ENCODE assay signal across 8 cellular contexts in genomic region chr14:19267636-19268035, GRCh38.
DNase-seq lines count a peak whose midpoint lies in the region; ATAC-seq and TF ChIP-seq lines count a peak whose summit lies in the region.
"Not testable (repeated sequence)": the region's sequence is repeated elsewhere in the genome, so short reads cannot be mapped to it uniquely, and the experiment has no call there.

No MANE protein-coding gene starts in this region.

- not testable (repeated sequence) for H3K36me3 Mint-ChIP-seq in CD14-positive monocyte

- not testable (repeated sequence) for TF ChIP-seq CTCF in CD14-positive monocyte (IDR thresholded peaks at IDR 0.05); WERI-Rb-1 (IDR thresholded peaks at IDR 0.05; ENCODE audit: low read depth, low read length); adrenal gland (IDR thresholded peaks at IDR 0.05); prostate gland (IDR thresholded peaks at IDR 0.05); testis (IDR thresholded peaks at IDR 0.05)

- not testable (repeated sequence) for TF ChIP-seq POLR2A in adrenal gland (IDR thresholded peaks at IDR 0.05); prostate gland (IDR thresholded peaks at IDR 0.05); testis (IDR thresholded peaks at IDR 0.05)

- H3K27ac Mint-ChIP-seq in CD14-positive monocyte = not testable (repeated sequence)

- H3K4me1 ChIP-seq in adrenal gland (replicated peaks in 1 of 2); prostate gland (replicated peaks); testis: not testable (repeated sequence)

- not testable (repeated sequence) for H3K27ac ChIP-seq in WERI-Rb-1, adrenal gland, prostate gland, testis

- H3K36me3 ChIP-seq in WERI-Rb-1; adrenal gland (replicated peaks in 1 of 2); prostate gland; testis (ENCODE audit: low read depth, missing control alignments): not testable (repeated sequence)

- peak; percentile 45 for DNase-seq in CD14-positive monocyte (ENCODE audit: low spot score)
- peak; percentile 4 for DNase-seq in WERI-Rb-1
- peak in 4 of 7 donors; percentile 6 to 51 (median 14) for DNase-seq in adrenal gland
- peak; percentile 72 for DNase-seq in Right ventricle myocardium inferior (ENCODE audit: missing footprints)
- DNase-seq in islet precursor cell = peak; percentile 7
- DNase-seq in mesenteric fat pad (ENCODE audit: low spot score) = peak; percentile 89
- peak; percentile 12 for DNase-seq in prostate gland (ENCODE audit: low spot score)
- DNase-seq in testis = peak; percentile 26

- not testable (repeated sequence) for H3K9me3 ChIP-seq in WERI-Rb-1 (ENCODE audit: severe bottlenecking); adrenal gland (replicated peaks in 1 of 3); prostate gland; testis

- not testable (repeated sequence) for H3K9me3 Mint-ChIP-seq in CD14-positive monocyte

- not testable (repeated sequence) for H3K4me3 ChIP-seq in WERI-Rb-1 (ENCODE audit: low read depth, low read length); adrenal gland; prostate gland; testis

- not testable (repeated sequence) for H3K27me3 ChIP-seq in WERI-Rb-1 (ENCODE audit: insufficient read depth, low read depth, severe bottlenecking); adrenal gland; prostate gland (replicated peaks; ENCODE audit: insufficient read depth); testis

- not testable (repeated sequence) for H3K27me3 Mint-ChIP-seq in CD14-positive monocyte (ENCODE audit: low read depth in 3 of 3)

- intact Hi-C loops in CD14-positive monocyte (cut with micrococcal nuclease); adrenal gland (cut with DNase I); Right ventricle myocardium inferior (cut with DNase I); prostate gland (cut with DNase I); testis (cut with DNase I; ENCODE audit: low total_unique reads): not testable (repeated sequence)

- 72 to 91% (median 82%) methylated on average over 5 to 13 of the region's 16 CpGs for WGBS in adrenal gland, 4 donors
- whole genome bisulfite sequencing in prostate gland = 91% methylated on average over 16 of the region's 16 CpGs
- 31 to 71% methylated on average over 7 to 16 of the region's 16 CpGs for WGBS in testis, 2 donors

- H3K4me1 Mint-ChIP-seq in CD14-positive monocyte = not testable (repeated sequence)

- peak; percentile 20 for ATAC-seq in Right ventricle myocardium inferior

- not testable (repeated sequence) for H3K4me3 Mint-ChIP-seq in CD14-positive monocyte

Comparison
In these comparisons a context has a peak if more than half of its experiments do, and no peak if none do; other contexts are left out.
1. DNase-seq: peak in every context shown above with its lines; median percentile 89 in mesenteric fat pad; 72 in Right ventricle myocardium inferior; 45 in CD14-positive monocyte; 26 in testis; 14 in adrenal gland; 12 in prostate gland; 7 in islet precursor cell; 4 in WERI-Rb-1.